ENCODE assay signal across 8 cellular contexts in genomic region chr19:11528551-11529341, GRCh38. TPM values are rescaled to one million over a fixed set of nuclear protein-coding genes. Genes with fewer than 3 reads are reported as not detected.
DNase-seq lines count a peak whose midpoint lies in the region; ATAC-seq and TF ChIP-seq lines count a peak whose summit lies in the region.

ECSIT (minus strand) TSS chr19:11529134; CDS start chr19:11519170, 9,964 bp downstream.

- DNase-seq in AG09319 (ENCODE audit: extremely low read depth, low read depth) (peak; percentile 96), NCI-H460 (ENCODE audit: extremely low read depth, low read depth) (peak; percentile 96), cerebellar nuclear complex (lab: John Stamatoyannopoulos, UW) (peak; percentile 95), islet precursor cell (peak; percentile 100)
- peak; percentile 90 for DNase-seq in activated CD4-positive, CD25-positive, alpha-beta regulatory T cell treated with anti-CD3 and anti-CD28 coated beads, Interleukin-2, amount 50 U/mL, for 72 hours
- DNase-seq in stimulated activated CD4-positive, alpha-beta T cell treated with anti-CD3 and anti-CD28 coated beads, Interleukin-12 subunit alpha, Interleukin-12 subunit beta, amount 100 ng/mL, for 48 hours (ENCODE audit: low read depth in 2 of 3, low spot score in 1 of 3): peak; percentile 88 to 93 (median 92)

- peak; percentile 96 for ATAC-seq in GM19043 (IDR thresholded peaks at IDR 0.05; ENCODE audit: low read depth, unreplicated experiment)
- ATAC-seq in HG03378 (IDR thresholded peaks at IDR 0.05; ENCODE audit: unreplicated experiment): peak; percentile 86

- TF ChIP-seq CTCF in AG09319 (IDR thresholded peaks at IDR 0.05; ENCODE audit: low read depth, low read length): no peak

RNA-seq across cellular contexts. Expression of gene ECSIT, which starts in this region (rescaled TPM):
- total RNA-seq in NCI-H460 (2014; rRNA removed; shearing (Covaris generic)): 37.3 and 40.3 TPM in 2 replicates
- 56.8 and 62.3 TPM in 2 replicates for polyA plus RNA-seq in NCI-H460 (2014; cell fraction: nucleus; rRNA removed)

Comparison
In these comparisons a context has a peak if more than half of its experiments do, and no peak if none do; other contexts are left out.
1. Peak in every context shown above with its lines: DNase-seq and ATAC-seq.